Comparison of ENCODE assay signal across 1 cellular context in the genomic region with DNA sequence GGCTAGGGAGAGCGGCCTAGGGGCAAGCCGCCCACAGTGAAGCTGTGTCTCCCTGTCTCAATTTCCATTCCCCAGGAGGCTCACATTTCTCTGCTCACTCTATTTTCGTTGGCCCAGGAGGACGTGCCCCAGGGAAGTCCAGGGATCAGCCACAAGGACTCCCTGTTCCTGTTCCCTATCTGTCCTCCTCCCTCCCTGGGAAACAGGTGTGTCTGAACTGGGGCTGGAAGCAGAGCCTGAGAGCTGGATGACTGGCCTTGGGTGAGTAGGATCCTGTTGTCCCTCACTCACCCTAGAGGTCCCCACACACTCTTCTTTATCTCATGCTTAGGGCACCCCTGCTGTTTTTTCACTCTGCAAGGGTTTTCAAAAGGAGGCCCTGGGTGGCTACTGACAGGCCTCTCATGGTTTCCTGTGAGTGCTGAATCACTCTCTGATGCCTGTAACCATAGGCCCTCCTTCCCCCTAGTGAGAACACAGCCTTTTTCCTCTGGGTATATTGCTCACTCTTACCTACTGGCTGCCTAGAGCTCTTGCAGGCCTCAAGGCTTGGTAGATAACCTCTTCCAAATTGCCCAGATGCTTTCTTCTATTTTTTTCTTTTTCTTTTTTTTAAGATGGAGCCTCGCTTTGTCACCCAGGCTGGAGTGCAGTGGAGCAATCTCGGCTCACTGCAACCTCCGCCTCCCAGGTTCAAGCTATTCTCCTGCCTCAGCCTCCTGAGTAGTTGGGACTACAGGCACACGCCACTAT.
TF ChIP-seq lines count a peak whose summit lies in the region.

No MANE protein-coding gene starts in this region.

TF ChIP-seq in K562, 482 proteins besides CTCF, POLR2A, EP300 and RAD21 (continued from another document and continues in another):
- TF ChIP-seq, protein P1, sequence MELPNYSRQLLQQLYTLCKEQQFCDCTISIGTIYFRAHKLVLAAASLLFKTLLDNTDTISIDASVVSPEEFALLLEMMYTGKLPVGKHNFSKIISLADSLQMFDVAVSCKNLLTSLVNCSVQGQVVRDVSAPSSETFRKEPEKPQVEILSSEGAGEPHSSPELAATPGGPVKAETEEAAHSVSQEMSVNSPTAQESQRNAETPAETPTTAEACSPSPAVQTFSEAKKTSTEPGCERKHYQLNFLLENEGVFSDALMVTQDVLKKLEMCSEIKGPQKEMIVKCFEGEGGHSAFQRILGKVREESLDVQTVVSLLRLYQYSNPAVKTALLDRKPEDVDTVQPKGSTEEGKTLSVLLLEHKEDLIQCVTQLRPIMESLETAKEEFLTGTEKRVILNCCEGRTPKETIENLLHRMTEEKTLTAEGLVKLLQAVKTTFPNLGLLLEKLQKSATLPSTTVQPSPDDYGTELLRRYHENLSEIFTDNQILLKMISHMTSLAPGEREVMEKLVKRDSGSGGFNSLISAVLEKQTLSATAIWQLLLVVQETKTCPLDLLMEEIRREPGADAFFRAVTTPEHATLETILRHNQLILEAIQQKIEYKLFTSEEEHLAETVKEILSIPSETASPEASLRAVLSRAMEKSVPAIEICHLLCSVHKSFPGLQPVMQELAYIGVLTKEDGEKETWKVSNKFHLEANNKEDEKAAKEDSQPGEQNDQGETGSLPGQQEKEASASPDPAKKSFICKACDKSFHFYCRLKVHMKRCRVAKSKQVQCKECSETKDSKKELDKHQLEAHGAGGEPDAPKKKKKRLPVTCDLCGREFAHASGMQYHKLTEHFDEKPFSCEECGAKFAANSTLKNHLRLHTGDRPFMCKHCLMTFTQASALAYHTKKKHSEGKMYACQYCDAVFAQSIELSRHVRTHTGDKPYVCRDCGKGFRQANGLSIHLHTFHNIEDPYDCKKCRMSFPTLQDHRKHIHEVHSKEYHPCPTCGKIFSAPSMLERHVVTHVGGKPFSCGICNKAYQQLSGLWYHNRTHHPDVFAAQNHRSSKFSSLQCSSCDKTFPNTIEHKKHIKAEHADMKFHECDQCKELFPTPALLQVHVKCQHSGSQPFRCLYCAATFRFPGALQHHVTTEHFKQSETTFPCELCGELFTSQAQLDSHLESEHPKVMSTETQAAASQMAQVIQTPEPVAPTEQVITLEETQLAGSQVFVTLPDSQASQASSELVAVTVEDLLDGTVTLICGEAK (IDR thresholded peaks at IDR 0.05) = 0 out of 2 replicates have a peak, but pooled peaks have one; percentile 31
- TF ChIP-seq, protein P1 (CRISPR knock-in tag; IDR thresholded peaks at IDR 0.05) = no peak
- TF ChIP-seq CHD2 (IDR thresholded peaks at IDR 0.05; ENCODE audit: low read depth, low read length) (no peak), ZNF583 (CRISPR knock-in tag; IDR thresholded peaks at IDR 0.05) (peak; percentile 72), SMARCA4 (IDR thresholded peaks at IDR 0.05) (peak; percentile 82), HDAC1 (IDR thresholded peaks at IDR 0.05) (0 out of 4 replicates have a peak, but pooled peaks of 1 of the 2 experiments have one; percentile 6), ATF1 (CRISPR knock-in tag; IDR thresholded peaks at IDR 0.05) (no peak), ATF1 (tag; IDR thresholded peaks at IDR 0.05) (peak; percentile 49), CREM (IDR thresholded peaks at IDR 0.05; ENCODE audit: low read depth) (0 out of 2 replicates have a peak, but pooled peaks have one; percentile 37), FOXA3 (CRISPR knock-in tag; conservative IDR thresholded peaks at IDR 0.05 in 1 of 2, IDR thresholded peaks at IDR 0.05 in 1 of 2) (0 out of 4 replicates have a peak, but pooled peaks of 1 of the 2 experiments have one; percentile 3), JUND (IDR thresholded peaks at IDR 0.05; ENCODE audit: borderline replicate concordance, low read depth, low read length) (peak; percentile 75), JUND (tag; IDR thresholded peaks at IDR 0.05; ENCODE audit: borderline replicate concordance, low read depth, low read length) (peak; percentile 72; the same call in 2 of the 3 replicates), SMARCE1 (IDR thresholded peaks at IDR 0.05) (peak; percentile 78), RBFOX2 (IDR thresholded peaks at IDR 0.05; ENCODE audit: low read depth, low read length) (0 out of 2 replicates have a peak, but pooled peaks have one; percentile 30), PTBP1 (IDR thresholded peaks at IDR 0.05; ENCODE audit: low read depth, low read length) (no peak), ZNF311 (CRISPR knock-in tag; IDR thresholded peaks at IDR 0.05) (0 out of 2 replicates have a peak, but pooled peaks have one; percentile 42), NRF1 (conservative IDR thresholded peaks at IDR 0.05 in 1 of 2, IDR thresholded peaks at IDR 0.05 in 1 of 2) (peak; percentile 11 to 25; a peak in 2 of 4 replicates), DACH1 (IDR thresholded peaks at IDR 0.05; ENCODE audit: partially characterized antibody) (peak; percentile 5), NFE2L1 (tag; IDR thresholded peaks at IDR 0.05; ENCODE audit: borderline replicate concordance, low read depth) (peak; percentile 27; the same call in 1 of the 2 replicates), ZNF175 (CRISPR knock-in tag; IDR thresholded peaks at IDR 0.05; ENCODE audit: low read depth) (peak; percentile 94), MTA3 (IDR thresholded peaks at IDR 0.05; ENCODE audit: borderline replicate concordance) (peak; percentile 88), EP400 (IDR thresholded peaks at IDR 0.05) (peak; percentile 68), SNIP1 (IDR thresholded peaks at IDR 0.05; ENCODE audit: low read depth) (0 out of 2 replicates have a peak, but pooled peaks have one; percentile 31), POU5F1 (IDR thresholded peaks at IDR 0.05; ENCODE audit: borderline replicate concordance, low read depth, low read length, partially characterized antibody) (no peak), NCOR1 (IDR thresholded peaks at IDR 0.05) (peak; percentile 40; the same call in 1 of the 2 replicates), ZNF830 (CRISPR knock-in tag; IDR thresholded peaks at IDR 0.05) (0 out of 2 replicates have a peak, but pooled peaks have one; percentile 13), CBX1 (IDR thresholded peaks at IDR 0.05; ENCODE audit: low read depth) (peak; percentile 52; the same call in 1 of the 2 replicates), POLR2B (IDR thresholded peaks at IDR 0.05; ENCODE audit: low read depth, partially characterized antibody) (peak; percentile 22), NR2C2 (CRISPR knock-in tag; IDR thresholded peaks at IDR 0.05) (no peak), NR2C2 (tag; IDR thresholded peaks at IDR 0.05) (peak; percentile 62; the same call in 1 of the 2 replicates), KDM4B (IDR thresholded peaks at IDR 0.05; ENCODE audit: borderline replicate concordance in 2 of 2, low read depth in 1 of 2) (0 out of 4 replicates have a peak, but pooled peaks of 1 of the 2 experiments have one; percentile 32), ZFX (CRISPR knock-in tag; IDR thresholded peaks at IDR 0.05) (peak; percentile 82), TBL1XR1 (IDR thresholded peaks at IDR 0.05; ENCODE audit: low read length in 2 of 2) (peak in 1 of 2 experiments; percentile 75; a peak in 3 of 4 replicates), ARID1B (IDR thresholded peaks at IDR 0.05) (peak; percentile 65), BACH1 (tag; IDR thresholded peaks at IDR 0.05) (peak; percentile 78; the same call in 1 of the 2 replicates), L3MBTL2 (IDR thresholded peaks at IDR 0.05) (peak; percentile 72), HDGF (IDR thresholded peaks at IDR 0.05) (0 out of 2 replicates have a peak, but pooled peaks have one; percentile 27), SP1 (CRISPR knock-in tag; IDR thresholded peaks at IDR 0.05) (0 out of 2 replicates have a peak, but pooled peaks have one; percentile 30), ZNF766 (CRISPR knock-in tag; conservative IDR thresholded peaks at IDR 0.05) (peak; percentile 96), ZNF232 (CRISPR knock-in tag; IDR thresholded peaks at IDR 0.05) (no peak), TRIM28 (IDR thresholded peaks at IDR 0.05) (peak; percentile 70)
- TF ChIP-seq, protein P2, sequence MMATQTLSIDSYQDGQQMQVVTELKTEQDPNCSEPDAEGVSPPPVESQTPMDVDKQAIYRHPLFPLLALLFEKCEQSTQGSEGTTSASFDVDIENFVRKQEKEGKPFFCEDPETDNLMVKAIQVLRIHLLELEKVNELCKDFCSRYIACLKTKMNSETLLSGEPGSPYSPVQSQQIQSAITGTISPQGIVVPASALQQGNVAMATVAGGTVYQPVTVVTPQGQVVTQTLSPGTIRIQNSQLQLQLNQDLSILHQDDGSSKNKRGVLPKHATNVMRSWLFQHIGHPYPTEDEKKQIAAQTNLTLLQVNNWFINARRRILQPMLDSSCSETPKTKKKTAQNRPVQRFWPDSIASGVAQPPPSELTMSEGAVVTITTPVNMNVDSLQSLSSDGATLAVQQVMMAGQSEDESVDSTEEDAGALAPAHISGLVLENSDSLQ (IDR thresholded peaks at IDR 0.05) = peak; percentile 86
- TF ChIP-seq, protein P3, sequence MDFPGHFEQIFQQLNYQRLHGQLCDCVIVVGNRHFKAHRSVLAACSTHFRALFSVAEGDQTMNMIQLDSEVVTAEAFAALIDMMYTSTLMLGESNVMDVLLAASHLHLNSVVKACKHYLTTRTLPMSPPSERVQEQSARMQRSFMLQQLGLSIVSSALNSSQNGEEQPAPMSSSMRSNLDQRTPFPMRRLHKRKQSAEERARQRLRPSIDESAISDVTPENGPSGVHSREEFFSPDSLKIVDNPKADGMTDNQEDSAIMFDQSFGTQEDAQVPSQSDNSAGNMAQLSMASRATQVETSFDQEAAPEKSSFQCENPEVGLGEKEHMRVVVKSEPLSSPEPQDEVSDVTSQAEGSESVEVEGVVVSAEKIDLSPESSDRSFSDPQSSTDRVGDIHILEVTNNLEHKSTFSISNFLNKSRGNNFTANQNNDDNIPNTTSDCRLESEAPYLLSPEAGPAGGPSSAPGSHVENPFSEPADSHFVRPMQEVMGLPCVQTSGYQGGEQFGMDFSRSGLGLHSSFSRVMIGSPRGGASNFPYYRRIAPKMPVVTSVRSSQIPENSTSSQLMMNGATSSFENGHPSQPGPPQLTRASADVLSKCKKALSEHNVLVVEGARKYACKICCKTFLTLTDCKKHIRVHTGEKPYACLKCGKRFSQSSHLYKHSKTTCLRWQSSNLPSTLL (IDR thresholded peaks at IDR 0.05) = no peak
- TF ChIP-seq, protein P4, sequence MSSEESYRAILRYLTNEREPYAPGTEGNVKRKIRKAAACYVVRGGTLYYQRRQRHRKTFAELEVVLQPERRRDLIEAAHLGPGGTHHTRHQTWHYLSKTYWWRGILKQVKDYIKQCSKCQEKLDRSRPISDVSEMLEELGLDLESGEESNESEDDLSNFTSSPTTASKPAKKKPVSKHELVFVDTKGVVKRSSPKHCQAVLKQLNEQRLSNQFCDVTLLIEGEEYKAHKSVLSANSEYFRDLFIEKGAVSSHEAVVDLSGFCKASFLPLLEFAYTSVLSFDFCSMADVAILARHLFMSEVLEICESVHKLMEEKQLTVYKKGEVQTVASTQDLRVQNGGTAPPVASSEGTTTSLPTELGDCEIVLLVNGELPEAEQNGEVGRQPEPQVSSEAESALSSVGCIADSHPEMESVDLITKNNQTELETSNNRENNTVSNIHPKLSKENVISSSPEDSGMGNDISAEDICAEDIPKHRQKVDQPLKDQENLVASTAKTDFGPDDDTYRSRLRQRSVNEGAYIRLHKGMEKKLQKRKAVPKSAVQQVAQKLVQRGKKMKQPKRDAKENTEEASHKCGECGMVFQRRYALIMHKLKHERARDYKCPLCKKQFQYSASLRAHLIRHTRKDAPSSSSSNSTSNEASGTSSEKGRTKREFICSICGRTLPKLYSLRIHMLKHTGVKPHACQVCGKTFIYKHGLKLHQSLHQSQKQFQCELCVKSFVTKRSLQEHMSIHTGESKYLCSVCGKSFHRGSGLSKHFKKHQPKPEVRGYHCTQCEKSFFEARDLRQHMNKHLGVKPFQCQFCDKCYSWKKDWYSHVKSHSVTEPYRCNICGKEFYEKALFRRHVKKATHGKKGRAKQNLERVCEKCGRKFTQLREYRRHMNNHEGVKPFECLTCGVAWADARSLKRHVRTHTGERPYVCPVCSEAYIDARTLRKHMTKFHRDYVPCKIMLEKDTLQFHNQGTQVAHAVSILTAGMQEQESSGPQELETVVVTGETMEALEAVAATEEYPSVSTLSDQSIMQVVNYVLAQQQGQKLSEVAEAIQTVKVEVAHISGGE (CRISPR knock-in tag; IDR thresholded peaks at IDR 0.05) = peak in 1 of 3 experiments; percentile 86; a peak in 2 of 6 replicates
